ENCODE assay signal across 9 cellular contexts in genomic region chr19:37551123-37551993, GRCh38. TPM values are rescaled to one million over a fixed set of nuclear protein-coding genes. Genes with fewer than 3 reads are reported as not detected.
DNase-seq lines count a peak whose midpoint lies in the region; ATAC-seq and TF ChIP-seq lines count a peak whose summit lies in the region.
"Had no signal": no experiment of that assay in that cellular context is flagged by ENCODE, and none has a peak within 500 bp of the region (broad histone marks: within the 10 kb centered on the region; RNA-seq: fewer than 3 reads in every experiment).

No MANE protein-coding gene starts in this region.

- peaks cover 0 to 38% of the 10 kb centered on the region in 2 donors for H3K9me3 ChIP-seq in right atrium auricular region

- no peaks in the 10 kb centered on the region for H3K27me3 ChIP-seq in right atrium auricular region

- peak; percentile 63 for DNase-seq in ELR (ENCODE audit: low read depth)
- DNase-seq in NAMALWA (ENCODE audit: low spot score) = peak; percentile 11
- peak; percentile 17 for DNase-seq in activated T-helper 1 cell treated with Interleukin-2 at 50 U/mL for 16 hours (ENCODE audit: low read depth)
- DNase-seq in right atrium auricular region (ENCODE audit: low spot score) = no peak
- peak; percentile 27 for DNase-seq in stimulated activated CD4-positive, alpha-beta T cell treated with anti-CD3 and anti-CD28 coated beads, Interleukin-4, amount 100 ng/mL, for 24 hours
- DNase-seq in NCI-H524 treated with DMSO at 0.1 percent for 48 hours (lab: John Stamatoyannopoulos, UW) = no peak
- DNase-seq in SIG-M5 (lab: John Stamatoyannopoulos, UW) = no peak

- peak overlapping the region; percentile 50 to 53 for H3K4me3 ChIP-seq in right atrium auricular region

- TF ChIP-seq CTCF in right atrium auricular region (IDR thresholded peaks at IDR 0.05) = peak in 1 of 2 donors; percentile 43

- H3K4me1 ChIP-seq in right atrium auricular region = no peaks in the 10 kb centered on the region

- no peak for ATAC-seq in GM21786 (IDR thresholded peaks at IDR 0.05; ENCODE audit: unreplicated experiment)
- ATAC-seq: Panc1 had no signal

- H3K36me3 ChIP-seq in right atrium auricular region = peaks cover 7% of the 10 kb centered on the region

- H3K27ac ChIP-seq in right atrium auricular region = peak overlapping the region; percentile 52 to 57

RNA-seq across cellular contexts. Expression of gene ZNF571, which starts 43.2 kb away (rescaled TPM):
- total RNA-seq in right atrium auricular region = 1 to 10 TPM; 2.3 to 2.7 TPM

RNA-seq across cellular contexts. Expression of gene ZNF540, which starts 43.3 kb away (rescaled TPM):
- total RNA-seq in right atrium auricular region = 1 to 10 TPM; 2.6 to 3.7 TPM

RNA-seq across cellular contexts. Expression of gene ZNF793, which starts 44.6 kb away (rescaled TPM):
- 1 to 10 TPM; 3.4 to 3.5 TPM for total RNA-seq in right atrium auricular region

Comparison
In these comparisons a context has a peak if more than half of its experiments do, and no peak if none do; other contexts are left out.
1. DNase-seq: peak in ELR (single experiment), NAMALWA (single experiment), activated T-helper 1 cell treated with Interleukin-2 at 50 U/mL for 16 hours (single experiment) and stimulated activated CD4-positive, alpha-beta T cell treated with anti-CD3 and anti-CD28 coated beads, Interleukin-4, amount 100 ng/mL, for 24 hours (single experiment); none in right atrium auricular region (single experiment), NCI-H524 treated with DMSO at 0.1 percent for 48 hours (single experiment) and SIG-M5 (single experiment).